1 cellular context compared by ENCODE assay signal in genomic region chr17:74107107-74107506, GRCh38.
TF ChIP-seq lines count a peak whose summit lies in the region.

No MANE protein-coding gene starts in this region.

TF ChIP-seq in SK-N-SH treated with all-trans-retinoic acid at 6 μM for 48 hours, 23 proteins besides CTCF, POLR2A, EP300 and RAD21 (continued from another document):
- TF ChIP-seq CREB5 (CRISPR knock-in tag; IDR thresholded peaks at IDR 0.05; ENCODE audit: low read depth) (no peak), ZNF70 (CRISPR knock-in tag; IDR thresholded peaks at IDR 0.05) (no peak), TOX (CRISPR knock-in tag; IDR thresholded peaks at IDR 0.05; ENCODE audit: borderline replicate concordance) (no peak)
- TF ChIP-seq, protein P1, sequence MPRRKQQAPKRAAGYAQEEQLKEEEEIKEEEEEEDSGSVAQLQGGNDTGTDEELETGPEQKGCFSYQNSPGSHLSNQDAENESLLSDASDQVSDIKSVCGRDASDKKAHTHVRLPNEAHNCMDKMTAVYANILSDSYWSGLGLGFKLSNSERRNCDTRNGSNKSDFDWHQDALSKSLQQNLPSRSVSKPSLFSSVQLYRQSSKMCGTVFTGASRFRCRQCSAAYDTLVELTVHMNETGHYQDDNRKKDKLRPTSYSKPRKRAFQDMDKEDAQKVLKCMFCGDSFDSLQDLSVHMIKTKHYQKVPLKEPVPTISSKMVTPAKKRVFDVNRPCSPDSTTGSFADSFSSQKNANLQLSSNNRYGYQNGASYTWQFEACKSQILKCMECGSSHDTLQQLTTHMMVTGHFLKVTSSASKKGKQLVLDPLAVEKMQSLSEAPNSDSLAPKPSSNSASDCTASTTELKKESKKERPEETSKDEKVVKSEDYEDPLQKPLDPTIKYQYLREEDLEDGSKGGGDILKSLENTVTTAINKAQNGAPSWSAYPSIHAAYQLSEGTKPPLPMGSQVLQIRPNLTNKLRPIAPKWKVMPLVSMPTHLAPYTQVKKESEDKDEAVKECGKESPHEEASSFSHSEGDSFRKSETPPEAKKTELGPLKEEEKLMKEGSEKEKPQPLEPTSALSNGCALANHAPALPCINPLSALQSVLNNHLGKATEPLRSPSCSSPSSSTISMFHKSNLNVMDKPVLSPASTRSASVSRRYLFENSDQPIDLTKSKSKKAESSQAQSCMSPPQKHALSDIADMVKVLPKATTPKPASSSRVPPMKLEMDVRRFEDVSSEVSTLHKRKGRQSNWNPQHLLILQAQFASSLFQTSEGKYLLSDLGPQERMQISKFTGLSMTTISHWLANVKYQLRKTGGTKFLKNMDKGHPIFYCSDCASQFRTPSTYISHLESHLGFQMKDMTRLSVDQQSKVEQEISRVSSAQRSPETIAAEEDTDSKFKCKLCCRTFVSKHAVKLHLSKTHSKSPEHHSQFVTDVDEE (CRISPR knock-in tag; IDR thresholded peaks at IDR 0.05) = no peak
